10 cellular contexts compared by ENCODE assay signal in the genomic region with DNA sequence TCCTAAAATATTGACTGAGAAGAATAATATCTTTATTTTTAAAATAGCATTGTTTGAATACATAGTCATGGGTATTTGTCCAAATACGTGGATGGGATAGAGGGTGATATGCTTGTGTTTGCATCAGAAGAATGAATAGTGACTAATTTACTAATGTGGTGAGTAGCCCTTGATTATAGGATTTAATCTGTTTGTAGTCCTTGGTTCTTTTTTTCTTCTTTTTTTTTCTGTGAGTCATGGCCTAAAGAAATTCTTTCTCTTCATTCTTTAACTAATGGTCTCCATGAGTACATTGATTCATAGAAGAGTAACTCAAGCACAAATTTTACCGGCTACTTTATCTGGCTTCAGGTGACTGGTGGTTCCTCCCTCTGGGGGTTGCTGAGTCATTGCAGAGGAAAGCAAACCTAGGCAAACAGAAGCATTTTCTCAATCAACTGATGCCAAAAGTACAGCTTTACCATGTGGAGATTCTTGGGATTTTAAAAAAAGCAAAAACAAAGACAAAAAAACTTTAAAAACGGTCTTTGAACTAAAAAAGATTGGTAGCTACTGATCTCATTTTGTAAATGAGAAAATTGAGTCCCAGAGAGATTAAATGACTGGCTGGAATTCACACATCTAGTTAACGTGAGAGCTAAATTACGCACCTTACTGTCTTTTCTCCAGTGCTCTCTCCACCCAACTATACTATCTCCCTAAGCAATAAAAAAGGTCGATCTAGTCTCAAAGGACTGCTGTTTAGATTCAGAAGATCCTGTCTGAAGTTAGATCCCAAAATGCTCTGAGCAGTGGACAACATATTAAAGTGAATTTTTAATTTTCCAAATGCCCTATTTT. TPM values are rescaled to one million over a fixed set of nuclear protein-coding genes. Genes with fewer than 3 reads are reported as not detected.
DNase-seq lines count a peak whose midpoint lies in the region; ATAC-seq, FAIRE-seq and TF ChIP-seq lines count a peak whose summit lies in the region.
"Had no signal": no experiment of that assay in that cellular context is flagged by ENCODE, and none has a peak within 500 bp of the region (broad histone marks: within the 10 kb centered on the region; RNA-seq: fewer than 3 reads in every experiment).

No MANE protein-coding gene starts in this region.

- peaks cover 1% of the 10 kb centered on the region for H3K9me3 Mint-ChIP-seq in glutamatergic neuron (ENCODE audit: unreplicated experiment)
- H3K9me3 Mint-ChIP-seq: brain had no signal

- H3K79me2 ChIP-seq in endothelial cell of umbilical vein (ENCODE audit: control insufficient read depth, insufficient read depth, low read length) = no peaks in the 10 kb centered on the region

- no peaks in the 10 kb centered on the region for H3K4me1 ChIP-seq in endothelial cell of umbilical vein (ENCODE audit: control insufficient read depth, extremely low read depth, insufficient read depth, low read length)

- H3K9ac ChIP-seq in endothelial cell of umbilical vein (replicated peaks; ENCODE audit: extremely low read depth, insufficient read depth, low read length) = no peak overlapping the region

- ATAC-seq in omental fat pad (ENCODE audit: low FRiP score) = peak; percentile 97

- H4K20me1 ChIP-seq in endothelial cell of umbilical vein (replicated peaks; ENCODE audit: control insufficient read depth, extremely low read depth, insufficient read depth, low read length) = no peaks in the 10 kb centered on the region

- no peak for TF ChIP-seq CTCF in endothelial cell of umbilical vein (IDR thresholded peaks at IDR 0.05; ENCODE audit: extremely low read depth in 1 of 2, insufficient read depth in 1 of 2, low read depth in 1 of 2, low read length in 2 of 2)
- TF ChIP-seq CTCF in omental fat pad (IDR thresholded peaks at IDR 0.05) = no peak
- no peak for TF ChIP-seq CTCF in glutamatergic neuron (IDR thresholded peaks at IDR 0.05; ENCODE audit: partially characterized antibody, unreplicated experiment)
- TF ChIP-seq CTCF in WERI-Rb-1 (IDR thresholded peaks at IDR 0.05; ENCODE audit: low read depth, low read length) = no peak

- H3K27ac ChIP-seq in endothelial cell of umbilical vein (ENCODE audit: insufficient read depth, low read depth, low read length) (no peak overlapping the region), WERI-Rb-1 (no peak overlapping the region)

- H3K4me3 ChIP-seq in endothelial cell of umbilical vein (replicated peaks in 1 of 3; ENCODE audit: insufficient read depth in 1 of 3, low read depth in 1 of 3, low read length in 3 of 3) (no peak overlapping the region), WERI-Rb-1 (ENCODE audit: low read depth, low read length) (no peak overlapping the region)
- H3K4me3 ChIP-seq: lung had no signal

- CTCF ChIA-PET in endothelial cell of umbilical vein (lab: Charles Lee) = interaction anchor here (0.8 to 1.6 kb wide), 2 partner anchors 10 to 13 kb away, joined by 3 to 4 read pairs; no protein-coding TSS in a partner anchor

- H3K4me1 Mint-ChIP-seq in glutamatergic neuron (ENCODE audit: low read depth, unreplicated experiment) = peaks cover 10% of the 10 kb centered on the region

- FAIRE-seq in endothelial cell of umbilical vein (lab: Jason Lieb, UNC) = no peak

- no peak overlapping the region for H3K4me3 Mint-ChIP-seq in glutamatergic neuron (ENCODE audit: unreplicated experiment)

- H3K27me3 Mint-ChIP-seq in glutamatergic neuron (ENCODE audit: unreplicated experiment) = no peaks in the 10 kb centered on the region

- H2AFZ ChIP-seq in endothelial cell of umbilical vein (ENCODE audit: low read depth, low read length) = no peak overlapping the region

- no peak overlapping the region for H3K4me2 ChIP-seq in endothelial cell of umbilical vein (ENCODE audit: insufficient read depth, low read length)

- peak; percentile 86 for DNase-seq in GM04503 (ENCODE audit: low read depth)
- DNase-seq in NCI-H446 treated with DMSO at 0.1 percent for 48 hours (lab: John Stamatoyannopoulos, UW) = peak; percentile 38
- DNase-seq in endothelial cell of umbilical vein (ENCODE audit: low read depth, low spot score) = peak; percentile 14
- no peak for DNase-seq in omental fat pad (ENCODE audit: low spot score)
- DNase-seq in T-helper 9 cell = no peak
- no peak for DNase-seq in glutamatergic neuron
- DNase-seq in WERI-Rb-1 = no peak
- DNase-seq: stimulated activated CD4-positive, alpha-beta T cell treated with anti-CD3 and anti-CD28 coated beads, Interleukin-2, amount 100 ng/mL, for 48 hours had no signal

- H3K9me3 ChIP-seq in endothelial cell of umbilical vein (replicated peaks; ENCODE audit: control insufficient read depth, insufficient read depth, low read length) (no peaks in the 10 kb centered on the region), WERI-Rb-1 (ENCODE audit: severe bottlenecking) (no peaks in the 10 kb centered on the region)

- no peak for TF ChIP-seq POLR2A in endothelial cell of umbilical vein (IDR thresholded peaks at IDR 0.05; ENCODE audit: low read depth, low read length)

- POLR2A ChIA-PET in endothelial cell of umbilical vein (lab: Charles Lee) = no interaction called here

- dilution Hi-C loops in endothelial cell of umbilical vein (cut with MboI; ENCODE audit: extremely low pct_ligation_motif_present, low sequenced_read_pairs) = no loop called here

- intact Hi-C loops in endothelial cell of umbilical vein (cut with micrococcal nuclease) = no loop called here

- H3K36me3 ChIP-seq in endothelial cell of umbilical vein (ENCODE audit: control insufficient read depth in 2 of 2, extremely low read depth in 1 of 2, insufficient read depth in 2 of 2, low read length in 2 of 2) (no peaks in the 10 kb centered on the region), WERI-Rb-1 (no peaks in the 10 kb centered on the region)

- no peaks in the 10 kb centered on the region for H3K9me1 ChIP-seq in endothelial cell of umbilical vein (replicated peaks; ENCODE audit: control insufficient read depth, extremely low read depth, insufficient read depth, low read length)

- H3K27ac Mint-ChIP-seq in glutamatergic neuron (ENCODE audit: unreplicated experiment) = no peak overlapping the region
- H3K27ac Mint-ChIP-seq: brain had no signal

- H3K27me3 ChIP-seq in endothelial cell of umbilical vein (ENCODE audit: control insufficient read depth in 2 of 2, insufficient read depth in 2 of 2, low read length in 2 of 2) (no peaks in the 10 kb centered on the region), WERI-Rb-1 (ENCODE audit: insufficient read depth, low read depth, severe bottlenecking) (no peaks in the 10 kb centered on the region)

- no TSS peak for BruUV-seq in endothelial cell of umbilical vein (replicated peaks; lab: Mats Ljungman, UMichigan)

- H3K36me3 Mint-ChIP-seq in glutamatergic neuron (ENCODE audit: unreplicated experiment) = no peaks in the 10 kb centered on the region
- H3K36me3 Mint-ChIP-seq: brain had no signal

TF ChIP-seq in endothelial cell of umbilical vein, 7 proteins besides CTCF, POLR2A, EP300 and RAD21:
- TF ChIP-seq MYC (IDR thresholded peaks at IDR 0.05; ENCODE audit: low read depth, low read length) (no peak), GATA2 (IDR thresholded peaks at IDR 0.05; ENCODE audit: insufficient read depth, insufficient read length, low read depth, low read length) (no peak), POLR2AphosphoS5 (IDR thresholded peaks at IDR 0.05; ENCODE audit: insufficient read depth, low read depth, low read length) (no peak), JUN (IDR thresholded peaks at IDR 0.05; ENCODE audit: borderline replicate concordance, insufficient read depth, insufficient read length, low read depth) (no peak), FOS (IDR thresholded peaks at IDR 0.05; ENCODE audit: borderline replicate concordance, insufficient read depth, low read length) (no peak), EZH2 (IDR thresholded peaks at IDR 0.05; ENCODE audit: borderline replicate concordance, low read depth, low read length, severe bottlenecking) (no peak)
- TF ChIP-seq, protein P1, sequence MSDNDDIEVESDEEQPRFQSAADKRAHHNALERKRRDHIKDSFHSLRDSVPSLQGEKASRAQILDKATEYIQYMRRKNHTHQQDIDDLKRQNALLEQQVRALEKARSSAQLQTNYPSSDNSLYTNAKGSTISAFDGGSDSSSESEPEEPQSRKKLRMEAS (IDR thresholded peaks at IDR 0.05; ENCODE audit: insufficient read depth, insufficient read length) = no peak
TF ChIP-seq in endothelial cell of umbilical vein: peak in this region for 0.

RNA-seq across cellular contexts. Expression of a gene that starts 40.5 kb away (rescaled TPM):
- total RNA-seq in endothelial cell of umbilical vein (3.3 and 7.5 TPM in 2 replicates), omental fat pad (under 1 TPM in 3 of 4 donors, not detected in 1; 0.13 to 0.84 (median 0.47) TPM), glutamatergic neuron (ENCODE audit: unreplicated experiment) (0.91 TPM)
- polyA plus RNA-seq in endothelial cell of umbilical vein = 3.4 and 5.0 TPM in 2 replicates
- 7.3 and 7.4 TPM in 2 replicates for polyA plus RNA-seq in endothelial cell of umbilical vein (2011; cell fraction: cytosol; rRNA removed)
- 5.6 and 7.1 TPM in 2 replicates for polyA plus RNA-seq in endothelial cell of umbilical vein (2011; cell fraction: nucleus; rRNA removed)
- polyA plus RNA-seq in endothelial cell of umbilical vein (2012) = 35.9 and 85.8 TPM in 2 replicates
- 5.3 and 8.0 TPM in 2 replicates for polyA minus RNA-seq in endothelial cell of umbilical vein
- polyA minus RNA-seq in endothelial cell of umbilical vein (2011; cell fraction: cytosol; rRNA and poly(A)+ RNA removed) = not detected
- 13.2 and 21.4 TPM in 2 replicates for polyA minus RNA-seq in endothelial cell of umbilical vein (2011; cell fraction: nucleus; rRNA and poly(A)+ RNA removed)

Comparison
In these comparisons a context has a peak if more than half of its experiments do, and no peak if none do; other contexts are left out.
1. DNase-seq: peak in GM04503 (single experiment), NCI-H446 treated with DMSO at 0.1 percent for 48 hours (single experiment) and endothelial cell of umbilical vein (single experiment); none in omental fat pad (single experiment), T-helper 9 cell (single experiment), glutamatergic neuron (single experiment) and WERI-Rb-1 (single experiment).